27 cellular contexts compared by ENCODE assay signal in genomic region chr3:77859131-77859530, GRCh38.
"Had no signal": no experiment of that assay in that cellular context is flagged by ENCODE, and none has a peak within 500 bp of the region (broad histone marks: within the 10 kb centered on the region; RNA-seq: fewer than 3 reads in every experiment).

No MANE protein-coding gene starts in this region.

- H3K9me3 ChIP-seq: esophagus squamous epithelium, gastrocnemius medialis, heart right ventricle, lower lobe of right lung, mucosa of descending colon had no signal

- H3K4me1 ChIP-seq: esophagus squamous epithelium, gastrocnemius medialis, heart right ventricle, left lung, lower lobe of right lung had no signal

- FAIRE-seq: colon, endometrium, islet of Langerhans, keratinocyte had no signal

- H3K27me3 ChIP-seq: esophagus squamous epithelium, gastrocnemius medialis, heart right ventricle, left lung had no signal

- ATAC-seq: effector memory CD8-positive, alpha-beta T cell; esophagus mucosa; gastrocnemius medialis; heart right ventricle; left cardiac atrium; left lung; left ventricle myocardium superior; lower lobe of right lung; mucosa of descending colon had no signal

- H3K4me3 ChIP-seq: coronary artery, esophagus squamous epithelium, gastrocnemius medialis, heart right ventricle, left lung, lower lobe of right lung, mucosa of descending colon had no signal

- DNase-seq: dermis blood vessel endothelial cell; effector CD8-positive, alpha-beta T cell; effector memory CD8-positive, alpha-beta T cell; endodermal cell; erythroblast; esophagus squamous epithelium; foreskin fibroblast; foreskin melanocyte; gastrocnemius medialis; glutamatergic neuron; head of caudate nucleus; heart right ventricle; hippocampal formation; left cardiac atrium; left lung; left ventricle myocardium superior; lower lobe of right lung; mesenchymal stem cell; mucosa of descending colon; naive B cell had no signal

- H3K36me3 ChIP-seq: esophagus squamous epithelium, gastrocnemius medialis, heart right ventricle, left lung, lower lobe of right lung had no signal

- H3K27ac ChIP-seq: coronary artery, epithelial cell of prostate, esophagus squamous epithelium, gastrocnemius medialis, heart right ventricle, left lung, lower lobe of right lung had no signal
